In genomic region chr3:12707425-12707824, GRCh38 we compare ENCODE assay signal across 13 cellular contexts. TPM values are rescaled to one million over a fixed set of nuclear protein-coding genes. Genes with fewer than 3 reads are reported as not detected.
DNase-seq lines count a peak whose midpoint lies in the region; ATAC-seq, FAIRE-seq and TF ChIP-seq lines count a peak whose summit lies in the region.
"Had no signal": no experiment of that assay in that cellular context is flagged by ENCODE, and none has a peak within 500 bp of the region (broad histone marks: within the 10 kb centered on the region; RNA-seq: fewer than 3 reads in every experiment).

No MANE protein-coding gene starts in this region.

- ATAC-seq in K562: no peak

- intact Hi-C loops in K562 (cut with micrococcal nuclease): loop anchor here (2.0 to 10.0 kb wide), 2 partner anchors 123 to 287 kb away; no protein-coding TSS in a partner anchor

- CTCF ChIA-PET in K562 (lab: Yijun Ruan, JAX; ENCODE audit: low intra/inter-chr PET ratio): interaction anchor here (1.4 kb wide), 1 partner anchor 184 kb away, joined by 12 read pairs; no protein-coding TSS in a partner anchor

- no peaks in the 10 kb centered on the region for H3K4me1 ChIP-seq in K562 (replicated peaks in 1 of 2; ENCODE audit: control insufficient read depth in 2 of 2, insufficient read depth in 2 of 2, low read length in 2 of 2)
- peaks cover 0 to 3% (median 0%) of the 10 kb centered on the region in 4 donors for H3K4me1 ChIP-seq in liver (ENCODE audit: control insufficient read depth in 4 of 4, insufficient read depth in 4 of 4, low read length in 3 of 4)

- no TSS peak for BruUV-seq in K562 (replicated peaks; lab: Mats Ljungman, UMichigan)

- no peak for TF ChIP-seq RAD21 in K562 (CRISPR knock-in tag; conservative IDR thresholded peaks at IDR 0.05 in 1 of 2, IDR thresholded peaks at IDR 0.05 in 1 of 2)
- peak; percentile 20 to 44 for TF ChIP-seq RAD21 in liver (IDR thresholded peaks at IDR 0.05)

- H3K27ac ChIP-seq in HL-60 (replicated peaks) (no peak overlapping the region), K562 (ENCODE audit: extremely low read depth, low read depth, low read length) (no peak overlapping the region), liver (ENCODE audit: low read depth in 1 of 2, low read length in 2 of 2) (no peak overlapping the region)
- H3K27ac ChIP-seq: WERI-Rb-1 had no signal

- H3K9me1 ChIP-seq in K562 (ENCODE audit: control insufficient read depth, insufficient read depth, low read length): no peaks in the 10 kb centered on the region

- no peak overlapping the region for H3K9ac ChIP-seq in K562 (ENCODE audit: insufficient read depth in 1 of 2, low read depth in 2 of 2, low read length in 2 of 2)
- no peak overlapping the region for H3K9ac ChIP-seq in liver (ENCODE audit: low read depth in 1 of 2, low read length in 2 of 2)
- H3K9ac ChIP-seq: SK-N-SH had no signal

- no peak overlapping the region for H2AFZ ChIP-seq in K562 (ENCODE audit: low read depth, low read length)

- no peak overlapping the region for H3K4me3 ChIP-seq in HL-60 (replicated peaks; ENCODE audit: insufficient read depth, low read length)
- H3K4me3 ChIP-seq in K562: no peak overlapping the region
- H3K4me3 ChIP-seq in liver (ENCODE audit: low read depth in 1 of 3, low read length in 3 of 3): no peak overlapping the region

- H3K9me3 ChIP-seq in K562 (replicated peaks; ENCODE audit: control insufficient read depth, insufficient read depth, low read depth, low read length): no peaks in the 10 kb centered on the region
- no peaks in the 10 kb centered on the region for H3K9me3 ChIP-seq in liver (ENCODE audit: control insufficient read depth in 4 of 4, low read length in 3 of 4)
- H3K9me3 ChIP-seq: SK-N-SH had no signal

- H3K27me3 ChIP-seq in HL-60 (ENCODE audit: insufficient read depth, poor library complexity, severe bottlenecking) (no peaks in the 10 kb centered on the region), K562 (ENCODE audit: control insufficient read depth in 2 of 2, insufficient read depth in 2 of 2, low read length in 2 of 2) (peaks cover 18 to 36% of the 10 kb centered on the region in 2 experiments), liver (ENCODE audit: control insufficient read depth in 4 of 4, insufficient read depth in 4 of 4, low read length in 3 of 4) (no peaks in the 10 kb centered on the region)

- TF ChIP-seq CTCF in HL-60 (IDR thresholded peaks at IDR 0.05; ENCODE audit: insufficient read depth, low read length): no peak
- no peak for TF ChIP-seq CTCF in K562 (IDR thresholded peaks at IDR 0.05 in 2 of 3, conservative IDR thresholded peaks at IDR 0.05 in 1 of 3; ENCODE audit: insufficient read depth in 2 of 3, low read depth in 1 of 3, low read length in 3 of 3)
- TF ChIP-seq CTCF in liver (IDR thresholded peaks at IDR 0.05; ENCODE audit: low read depth, low read length, missing input control): peak; percentile 5

- no peaks in the 10 kb centered on the region for H3K36me3 ChIP-seq in K562 (ENCODE audit: control insufficient read depth, insufficient read depth, low read length)
- H3K36me3 ChIP-seq in liver (ENCODE audit: control insufficient read depth in 4 of 4, insufficient read depth in 3 of 4, low read depth in 1 of 4, low read length in 3 of 4): no peaks in the 10 kb centered on the region
- H3K36me3 ChIP-seq: WERI-Rb-1 had no signal

- H3K4me2 ChIP-seq in K562 (ENCODE audit: insufficient read depth, low read length): no peak overlapping the region
- H3K4me2 ChIP-seq: SK-N-SH had no signal

- POLR2A ChIA-PET in K562 (lab: Yijun Ruan, JAX): interaction anchor here (1.1 kb wide), 2 partner anchors 27 to 132 kb away, joined by 3 to 4 read pairs; no protein-coding TSS in a partner anchor

- WGBS in K562 (ENCODE audit: insufficient coverage, low coverage, missing lambda C conversion rate): 11% methylated on average over 2 of the region's 2 CpGs
- 49% methylated on average over 2 of the region's 2 CpGs for WGBS in liver

- no peak for TF ChIP-seq EP300 in K562 (IDR thresholded peaks at IDR 0.05; ENCODE audit: low read length)

- DNase-seq in HL-60 (ENCODE audit: low read depth in 1 of 2, low spot score in 1 of 2): peak; percentile 50 to 63
- peak; percentile 30 for DNase-seq in NCI-H2196 (lab: John Stamatoyannopoulos, UW; ENCODE audit: unreplicated experiment)
- peak in 1 of 4 experiments; percentile 13 for DNase-seq in K562 (ENCODE audit: extremely low read depth in 1 of 4, low spot score in 3 of 4)
- DNase-seq in NCI-H1092 (lab: John Stamatoyannopoulos, UW): no peak
- DNase-seq in mucosa of gallbladder (ENCODE audit: low spot score): no peak
- DNase-seq in OCI-M2 (lab: John Stamatoyannopoulos, UW; ENCODE audit: unreplicated experiment): no peak
- DNase-seq: CD4-positive, CD25-positive, alpha-beta regulatory T cell; GDM1; NCI-H774; SK-N-SH; WERI-Rb-1 had no signal

- no peak for FAIRE-seq in K562 (lab: Jason Lieb, UNC)

- TF ChIP-seq POLR2A in K562 (conservative IDR thresholded peaks at IDR 0.05): no peak

- no peaks in the 10 kb centered on the region for H4K20me1 ChIP-seq in K562 (replicated peaks; ENCODE audit: control insufficient read depth, insufficient read depth, low read length)

- H3K79me2 ChIP-seq in K562 (ENCODE audit: control insufficient read depth, insufficient read depth, low read length): no peaks in the 10 kb centered on the region

- in situ Hi-C loops in K562 (cut with MboI): loop anchor here (5.0 kb wide), 1 partner anchor 190 kb away; no protein-coding TSS in a partner anchor

TF ChIP-seq in liver, 16 proteins besides CTCF, POLR2A, EP300 and RAD21:
- no peak for TF ChIP-seq MAX (IDR thresholded peaks at IDR 0.05)
- TF ChIP-seq GABPA (IDR thresholded peaks at IDR 0.05 in 1 of 2, conservative IDR thresholded peaks at IDR 0.05 in 1 of 2): no peak
- TF ChIP-seq EGR1 (IDR thresholded peaks at IDR 0.05; ENCODE audit: low read depth in 2 of 2): no peak
- no peak for TF ChIP-seq FOXA2 (IDR thresholded peaks at IDR 0.05)
- TF ChIP-seq HNF4G (IDR thresholded peaks at IDR 0.05): no peak
- TF ChIP-seq ZBTB33 (IDR thresholded peaks at IDR 0.05): no peak

RNA-seq across cellular contexts. Expression of gene RAF1, which starts 43.5 kb away (rescaled TPM):
- total RNA-seq in K562 (2011; cell fraction: chromatin; rRNA removed; ENCODE audit: low replicate concordance): 242 and 294 TPM in 2 replicates
- 149 and 152 TPM in 2 replicates for total RNA-seq in K562 (2011; cell fraction: nucleolus; rRNA removed)
- total RNA-seq in K562 (2011; cell fraction: nucleoplasm; rRNA removed): 183 and 224 TPM in 2 replicates
- total RNA-seq in K562 (2014; rRNA removed) (74.5 and 104 TPM in 2 replicates), K562 (2014; rRNA removed; fragmentation: Illumina TruSeq; extraction: Trizol) (91.4 and 95.2 TPM in 2 replicates), K562 (2015; rRNA removed; fragmentation: Illumina TruSeq; extraction: Trizol) (92.6 and 97.5 TPM in 2 replicates), K562 (2021) (78.3 and 83.2 TPM in 2 replicates), liver (10 to 100 TPM; 74.2 to 92.3 TPM), mucosa of gallbladder (79.5 TPM)
- polyA plus RNA-seq in K562 (2011; rRNA removed) (155 and 183 TPM in 2 replicates), K562 (2014; fragmentation: Illumina TruSeq; extraction: Trizol) (95.5 and 106 TPM in 2 replicates), K562 (2014; fragmentation: Nextera tagmentation; extraction: Ambion mirVana) (10 to 100 TPM; 28.0 to 32.3 TPM), K562 (2014; rRNA removed) (85.6 and 96.8 TPM in 2 replicates), liver (10 to 100 TPM; 44.3 to 52.3 TPM)
- 124 and 134 TPM in 2 replicates for polyA plus RNA-seq in K562 (2011; cell fraction: cytosol; rRNA removed)
- 176 and 181 TPM in 2 replicates for polyA plus RNA-seq in K562 (2011; cell fraction: nucleus; rRNA removed)
- polyA plus RNA-seq in K562 (2012): 61.9 and 70.8 TPM in 2 replicates
- 208 and 239 TPM in 2 replicates for polyA minus RNA-seq in K562 (2011; rRNA and poly(A)+ RNA removed)
- polyA minus RNA-seq in K562 (2011; cell fraction: cytosol; rRNA and poly(A)+ RNA removed): 66.7 and 92.6 TPM in 2 replicates
- polyA minus RNA-seq in K562 (2011; cell fraction: nucleus; rRNA and poly(A)+ RNA removed): 109 and 169 TPM in 2 replicates

RNA-seq across cellular contexts. Expression of gene TMEM40, which starts 51.6 kb away (rescaled TPM):
- total RNA-seq in K562 (2011; cell fraction: chromatin; rRNA removed; ENCODE audit: low replicate concordance): not detected in 2 replicates
- total RNA-seq in K562 (2011; cell fraction: nucleolus; rRNA removed): not detected in 2 replicates
- not detected in 2 replicates for total RNA-seq in K562 (2011; cell fraction: nucleoplasm; rRNA removed)
- total RNA-seq in K562 (2014; rRNA removed) (not detected in 2 replicates), K562 (2014; rRNA removed; fragmentation: Illumina TruSeq; extraction: Trizol) (not detected in 2 replicates), K562 (2015; rRNA removed; fragmentation: Illumina TruSeq; extraction: Trizol) (not detected in 2 replicates), K562 (2021) (not detected in 2 replicates), liver (under 1 TPM in 1 of 2 donors, not detected in 1; 0.79 TPM), mucosa of gallbladder (not detected)
- polyA plus RNA-seq in K562 (2011; rRNA removed) (0.31 TPM in 1 of 2 replicates, not detected in the other), K562 (2014; fragmentation: Illumina TruSeq; extraction: Trizol) (not detected in 2 replicates), K562 (2014; fragmentation: Nextera tagmentation; extraction: Ambion mirVana) (under 1 TPM; 0.11 to 0.14 TPM), K562 (2014; rRNA removed) (not detected in 2 replicates), liver (under 1 TPM in 1 of 2 donors, not detected in 1; 0.57 TPM)
- not detected in 2 replicates for polyA plus RNA-seq in K562 (2011; cell fraction: cytosol; rRNA removed)
- not detected in 2 replicates for polyA plus RNA-seq in K562 (2011; cell fraction: nucleus; rRNA removed)
- not detected in 2 replicates for polyA plus RNA-seq in K562 (2012)
- polyA minus RNA-seq in K562 (2011; rRNA and poly(A)+ RNA removed): not detected in 2 replicates
- not detected in 2 replicates for polyA minus RNA-seq in K562 (2011; cell fraction: cytosol; rRNA and poly(A)+ RNA removed)
- polyA minus RNA-seq in K562 (2011; cell fraction: nucleus; rRNA and poly(A)+ RNA removed): not detected in 2 replicates
- total RNA-seq: subcutaneous adipose tissue had no signal
- polyA plus RNA-seq: CD4-positive, CD25-positive, alpha-beta regulatory T cell had no signal

Comparison
In these comparisons a context has a peak if more than half of its experiments do, and no peak if none do; other contexts are left out.
1. DNase-seq: peak in HL-60 (2 of 2) and NCI-H2196 (single experiment); none in NCI-H1092 (single experiment), mucosa of gallbladder (single experiment) and OCI-M2 (single experiment).